Comparison of ENCODE assay signal across 22 cellular contexts in the genomic region with DNA sequence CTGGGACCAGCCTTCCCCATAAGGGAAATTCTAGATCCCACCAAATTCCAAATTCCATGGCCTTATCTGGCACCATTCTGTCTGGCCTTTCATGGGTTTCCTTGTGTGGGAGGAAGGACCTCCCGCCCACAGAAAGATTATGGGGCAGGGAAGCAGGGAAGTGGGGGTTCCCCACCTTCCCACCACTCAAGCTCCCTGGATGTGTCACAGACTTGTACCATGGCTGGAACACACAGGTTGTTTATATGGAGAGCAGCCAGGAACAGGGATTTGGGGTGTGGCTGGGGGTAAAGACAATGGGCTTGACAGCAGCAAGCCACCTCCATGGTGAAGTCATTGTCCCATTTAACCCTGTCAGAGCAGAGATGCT. TPM values are rescaled to one million over a fixed set of nuclear protein-coding genes. Genes with fewer than 3 reads are reported as not detected.
DNase-seq lines count a peak whose midpoint lies in the region; ATAC-seq and TF ChIP-seq lines count a peak whose summit lies in the region.
"Had no signal": no experiment of that assay in that cellular context is flagged by ENCODE, and none has a peak within 500 bp of the region (broad histone marks: within the 10 kb centered on the region; RNA-seq: fewer than 3 reads in every experiment).

No MANE protein-coding gene starts in this region.

- no peak overlapping the region for H3K9ac ChIP-seq in SK-N-SH

- no peak overlapping the region for H3K4me2 ChIP-seq in SK-N-SH

- H2AFZ ChIP-seq in SK-N-SH (ENCODE audit: low read depth) = no peak overlapping the region

- TF ChIP-seq EP300 in SK-N-SH (IDR thresholded peaks at IDR 0.05; ENCODE audit: borderline replicate concordance in 1 of 2, low read depth in 1 of 2, low read length in 1 of 2) = no peak

- peaks cover 21% of the 10 kb centered on the region for H3F3A ChIP-seq in SK-N-SH (replicated peaks; ENCODE audit: insufficient read depth)

- no peaks in the 10 kb centered on the region for H3K9me3 ChIP-seq in SK-N-SH
- H3K9me3 ChIP-seq: HAP-1 had no signal

- H3K27ac ChIP-seq in SK-N-SH (ENCODE audit: low read depth in 2 of 2, low read length in 1 of 2) (peak overlapping the region; percentile 94 to 100), caudate nucleus (ENCODE audit: low read depth, low read length) (peak overlapping the region; percentile 98)
- H3K27ac ChIP-seq: 22Rv1, VCaP had no signal

- POLR2A ChIA-PET in SK-N-SH (lab: Yijun Ruan, JAX) = interaction anchor here (3.0 to 7.3 kb wide), 2 partner anchors 15 to 16 kb away, joined by 19 to 65 read pairs; a partner anchor contains a TSS

- no peaks in the 10 kb centered on the region for H3K27me3 ChIP-seq in SK-N-SH (ENCODE audit: insufficient read depth)

- peaks cover 75% of the 10 kb centered on the region for H3K4me1 Mint-ChIP-seq in mesothelial cell of epicardium
- H3K4me1 Mint-ChIP-seq: activated naive CD4-positive, alpha-beta T cell treated with anti-CD3 and anti-CD28 coated beads, Interleukin-2, amount 10 ng/mL, durations not matched to agents 7 days and 5 days; CD4-positive, alpha-beta memory T cell; naive B cell; stimulated activated naive CD8-positive, alpha-beta T cell treated with anti-CD3 and anti-CD28 coated beads, Interleukin-15, amount 100 ng/mL, for 72 hours had no signal

- no peak for ATAC-seq in SK-N-SH treated with all-trans-retinoic acid at 6 μM for 48 hours
- no peak for ATAC-seq in stimulated activated naive CD8-positive, alpha-beta T cell treated with anti-CD3 and anti-CD28 coated beads, Interleukin-15, Interleukin-2, amounts not matched to agents 100 U/mL and 50 U/mL, for 24 hours
- ATAC-seq: stimulated activated naive CD8-positive, alpha-beta T cell treated with anti-CD3 and anti-CD28 coated beads, Interleukin-15, amount 100 ng/mL, for 72 hours had no signal

- H4K20me1 ChIP-seq in SK-N-SH (ENCODE audit: insufficient read depth) = peaks cover 57% of the 10 kb centered on the region; the same call in 1 of the 2 replicates

- no peak overlapping the region for H3K4me3 Mint-ChIP-seq in mesothelial cell of epicardium
- H3K4me3 Mint-ChIP-seq: activated naive CD4-positive, alpha-beta T cell treated with anti-CD3 and anti-CD28 coated beads, Interleukin-2, amount 10 ng/mL, durations not matched to agents 7 days and 5 days; CD4-positive, alpha-beta memory T cell; naive B cell; stimulated activated naive CD8-positive, alpha-beta T cell treated with anti-CD3 and anti-CD28 coated beads, Interleukin-15, amount 100 ng/mL, for 72 hours; T-helper 2 cell treated with Interferon-gamma antibody and Interleukin-4, amounts not matched to agents 5 μg/mL and 100 μg/mL, for 36 hours; type B pancreatic cell had no signal

- H3K27ac Mint-ChIP-seq in mesothelial cell of epicardium = peak overlapping the region; percentile 76
- H3K27ac Mint-ChIP-seq: activated naive CD4-positive, alpha-beta T cell treated with anti-CD3 and anti-CD28 coated beads, Interleukin-2, amount 10 ng/mL, durations not matched to agents 7 days and 5 days; CD4-positive, alpha-beta memory T cell; naive B cell; T-helper 2 cell treated with Interferon-gamma antibody and Interleukin-4, amounts not matched to agents 5 μg/mL and 100 μg/mL, for 36 hours; type B pancreatic cell had no signal

- no peak overlapping the region for H3K4me3 ChIP-seq in SK-N-SH (ENCODE audit: low read depth in 2 of 2, low read length in 1 of 2)
- H3K4me3 ChIP-seq: HAP-1 had no signal

- TF ChIP-seq CTCF in SK-N-SH (IDR thresholded peaks at IDR 0.05) (no peak), mesothelial cell of epicardium (IDR thresholded peaks at IDR 0.05; ENCODE audit: unreplicated experiment) (no peak)

- DNase-seq in SK-N-SH = no peak
- no peak for DNase-seq in caudate nucleus (lab: John Stamatoyannopoulos, UW)
- DNase-seq in mesothelial cell of epicardium (ENCODE audit: low spot score in 2 of 2, unreplicated experiment in 2 of 2) = no peak
- DNase-seq in superior temporal gyrus (ENCODE audit: extremely low spot score) = peak; percentile 23
- DNase-seq in cerebellar cortex (ENCODE audit: low spot score) = no peak
- no peak for DNase-seq in NOMO-1 (lab: John Stamatoyannopoulos, UW; ENCODE audit: unreplicated experiment in 2 of 2)
- no peak for DNase-seq in stimulated activated naive CD8-positive, alpha-beta T cell treated with anti-CD3 and anti-CD28 coated beads, Interleukin-15, Interleukin-2, amounts not matched to agents 100 U/mL and 50 U/mL, for 24 hours
- DNase-seq: activated CD4-positive, alpha-beta T cell treated with anti-CD3 and anti-CD28 coated beads for 48 hours; activated naive CD4-positive, alpha-beta T cell treated with anti-CD3 and anti-CD28 coated beads, Interleukin-2, amount 10 ng/mL, durations not matched to agents 7 days and 5 days; anterior cingulate cortex; CD4-positive, alpha-beta memory T cell; mesendoderm; naive B cell; NCI-H187 treated with DMSO at 0.1 percent for 48 hours; retina; stimulated activated naive CD8-positive, alpha-beta T cell treated with anti-CD3 and anti-CD28 coated beads, Interleukin-15, amount 100 ng/mL, for 72 hours had no signal

- no peaks in the 10 kb centered on the region for H3K9me2 ChIP-seq in SK-N-SH

- CTCF ChIA-PET in SK-N-SH (lab: Yijun Ruan, JAX) = interaction anchor here (1.1 to 12.0 kb wide), 6 partner anchors 8 to 327 kb away, joined by 3 to 72 read pairs (median 18); no protein-coding TSS in a partner anchor

- no peaks in the 10 kb centered on the region for H3K9me3 Mint-ChIP-seq in mesothelial cell of epicardium
- H3K9me3 Mint-ChIP-seq: activated naive CD4-positive, alpha-beta T cell treated with anti-CD3 and anti-CD28 coated beads, Interleukin-2, amount 10 ng/mL, durations not matched to agents 7 days and 5 days; naive B cell; stimulated activated naive CD8-positive, alpha-beta T cell treated with anti-CD3 and anti-CD28 coated beads, Interleukin-15, amount 100 ng/mL, for 72 hours; T-helper 2 cell treated with Interferon-gamma antibody and Interleukin-4, amounts not matched to agents 5 μg/mL and 100 μg/mL, for 36 hours; type B pancreatic cell had no signal

- no peak for TF ChIP-seq RAD21 in SK-N-SH (IDR thresholded peaks at IDR 0.05; ENCODE audit: low read length)

- peaks cover 2% of the 10 kb centered on the region for H3K36me3 Mint-ChIP-seq in mesothelial cell of epicardium
- H3K36me3 Mint-ChIP-seq: activated naive CD4-positive, alpha-beta T cell treated with anti-CD3 and anti-CD28 coated beads, Interleukin-2, amount 10 ng/mL, durations not matched to agents 7 days and 5 days; CD4-positive, alpha-beta memory T cell; naive B cell; type B pancreatic cell had no signal

- 78% methylated on average over 1 of the region's 1 CpG for WGBS in SK-N-SH (ENCODE audit: low lambda C conversion rate)

- peaks cover 87% of the 10 kb centered on the region for H3K79me2 ChIP-seq in SK-N-SH (ENCODE audit: insufficient read depth)

- H3K4me1 ChIP-seq in SK-N-SH (ENCODE audit: control insufficient read depth in 1 of 2, insufficient read depth in 2 of 2, low read depth in 1 of 2, low read length in 1 of 2) = peaks cover 42 to 73% of the 10 kb centered on the region in 2 experiments
- H3K4me1 ChIP-seq: HAP-1 had no signal

- H3K36me3 ChIP-seq in SK-N-SH (replicated peaks in 1 of 2; ENCODE audit: control insufficient read depth in 1 of 2, insufficient read depth in 2 of 2, low read length in 1 of 2) = peaks cover 4 to 5% of the 10 kb centered on the region in 2 experiments
- H3K36me3 ChIP-seq: HAP-1 had no signal

- H3K27me3 Mint-ChIP-seq in mesothelial cell of epicardium (ENCODE audit: low read depth) = no peaks in the 10 kb centered on the region
- H3K27me3 Mint-ChIP-seq: type B pancreatic cell had no signal

TF ChIP-seq in SK-N-SH, 30 proteins besides CTCF, POLR2A, EP300 and RAD21:
- TF ChIP-seq SIN3A (IDR thresholded peaks at IDR 0.05; ENCODE audit: borderline replicate concordance, low read depth, low read length) = no peak

TF ChIP-seq in SK-N-SH treated with all-trans-retinoic acid at 6 μM for 48 hours, 23 proteins besides CTCF, POLR2A, EP300 and RAD21 (continues in another document):
- TF ChIP-seq, protein P1, sequence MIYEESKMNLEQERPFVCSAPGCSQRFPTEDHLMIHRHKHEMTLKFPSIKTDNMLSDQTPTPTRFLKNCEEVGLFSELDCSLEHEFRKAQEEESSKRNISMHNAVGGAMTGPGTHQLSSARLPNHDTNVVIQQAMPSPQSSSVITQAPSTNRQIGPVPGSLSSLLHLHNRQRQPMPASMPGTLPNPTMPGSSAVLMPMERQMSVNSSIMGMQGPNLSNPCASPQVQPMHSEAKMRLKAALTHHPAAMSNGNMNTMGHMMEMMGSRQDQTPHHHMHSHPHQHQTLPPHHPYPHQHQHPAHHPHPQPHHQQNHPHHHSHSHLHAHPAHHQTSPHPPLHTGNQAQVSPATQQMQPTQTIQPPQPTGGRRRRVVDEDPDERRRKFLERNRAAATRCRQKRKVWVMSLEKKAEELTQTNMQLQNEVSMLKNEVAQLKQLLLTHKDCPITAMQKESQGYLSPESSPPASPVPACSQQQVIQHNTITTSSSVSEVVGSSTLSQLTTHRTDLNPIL (CRISPR knock-in tag; IDR thresholded peaks at IDR 0.05; ENCODE audit: low read depth) = no peak
- TF ChIP-seq GLIS3 (CRISPR knock-in tag; IDR thresholded peaks at IDR 0.05) = no peak
- TF ChIP-seq ISL1 (CRISPR knock-in tag; IDR thresholded peaks at IDR 0.05) = no peak
- no peak for TF ChIP-seq CSDC2 (CRISPR knock-in tag; IDR thresholded peaks at IDR 0.05)
- no peak for TF ChIP-seq ZNF70 (CRISPR knock-in tag; IDR thresholded peaks at IDR 0.05)
- TF ChIP-seq, protein P2, sequence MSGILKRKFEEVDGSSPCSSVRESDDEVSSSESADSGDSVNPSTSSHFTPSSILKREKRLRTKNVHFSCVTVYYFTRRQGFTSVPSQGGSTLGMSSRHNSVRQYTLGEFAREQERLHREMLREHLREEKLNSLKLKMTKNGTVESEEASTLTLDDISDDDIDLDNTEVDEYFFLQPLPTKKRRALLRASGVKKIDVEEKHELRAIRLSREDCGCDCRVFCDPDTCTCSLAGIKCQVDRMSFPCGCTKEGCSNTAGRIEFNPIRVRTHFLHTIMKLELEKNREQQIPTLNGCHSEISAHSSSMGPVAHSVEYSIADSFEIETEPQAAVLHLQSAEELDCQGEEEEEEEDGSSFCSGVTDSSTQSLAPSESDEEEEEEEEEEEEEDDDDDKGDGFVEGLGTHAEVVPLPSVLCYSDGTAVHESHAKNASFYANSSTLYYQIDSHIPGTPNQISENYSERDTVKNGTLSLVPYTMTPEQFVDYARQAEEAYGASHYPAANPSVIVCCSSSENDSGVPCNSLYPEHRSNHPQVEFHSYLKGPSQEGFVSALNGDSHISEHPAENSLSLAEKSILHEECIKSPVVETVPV (CRISPR knock-in tag; IDR thresholded peaks at IDR 0.05) = no peak
- no peak for TF ChIP-seq SNAI2 (CRISPR knock-in tag; IDR thresholded peaks at IDR 0.05)
- no peak for TF ChIP-seq PPARA (CRISPR knock-in tag; IDR thresholded peaks at IDR 0.05; ENCODE audit: borderline replicate concordance)
- no peak for TF ChIP-seq ZFP30 (CRISPR knock-in tag; IDR thresholded peaks at IDR 0.05)
- no peak for TF ChIP-seq ZC3H10 (CRISPR knock-in tag; IDR thresholded peaks at IDR 0.05)
- TF ChIP-seq TCF4 (CRISPR knock-in tag; IDR thresholded peaks at IDR 0.05; ENCODE audit: borderline replicate concordance) = no peak

RNA-seq across cellular contexts. Expression of a gene that starts 18.3 kb away (rescaled TPM):
- polyA plus RNA-seq in SK-N-SH (2012; rRNA removed) = 12.2 and 13.8 TPM in 2 replicates
- 7.9 and 13.9 TPM in 2 replicates for polyA plus RNA-seq in SK-N-SH (2012; cell fraction: cytosol; rRNA removed)
- 19.4 and 24.8 TPM in 2 replicates for polyA plus RNA-seq in SK-N-SH (2012; cell fraction: nucleus; rRNA removed)
- 84.8 to 91.5 TPM (median 85.7 TPM) in 3 replicates for total RNA-seq in mesothelial cell of epicardium
- total RNA-seq: CD4-positive, alpha-beta memory T cell had no signal
- polyA plus RNA-seq: CD4-positive, alpha-beta memory T cell had no signal
